Comparison of ENCODE assay signal across 11 cellular contexts in the genomic region with DNA sequence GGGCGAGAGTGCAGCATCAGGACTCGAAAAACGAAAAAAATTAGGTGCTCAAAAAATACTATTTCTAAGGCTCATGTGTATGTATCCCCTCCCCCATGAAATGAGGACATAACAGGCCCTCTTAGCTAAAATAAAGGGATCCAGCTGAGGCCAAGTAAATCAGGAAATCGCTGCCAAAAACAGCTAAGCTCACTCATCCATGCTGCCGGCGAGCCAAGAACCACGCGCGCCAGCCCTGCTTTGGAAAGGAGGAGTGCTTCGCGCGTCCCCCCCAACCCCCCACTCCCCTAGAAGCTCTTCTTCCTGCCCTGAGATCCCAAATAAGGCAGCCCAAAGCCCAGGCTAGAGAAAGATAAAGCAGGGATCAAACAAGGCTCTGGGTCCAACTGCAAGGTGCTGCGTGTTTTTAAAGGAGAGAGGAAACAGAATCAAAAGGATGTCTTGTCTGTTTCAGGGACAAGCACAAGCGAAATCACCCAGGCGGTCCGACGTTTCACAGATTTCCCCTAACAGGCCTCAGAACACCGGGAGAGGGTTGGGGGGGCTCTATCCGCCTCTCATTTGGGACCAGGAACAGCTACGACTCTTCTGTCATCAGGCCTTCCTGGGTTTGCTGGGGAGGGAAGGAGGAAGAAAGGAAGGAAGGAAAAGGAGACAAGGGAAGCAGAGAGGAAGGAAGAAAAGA.
A peak's percentile ranks its signal among the peaks of the same experiment; 100 is the strongest.
DNase-seq lines count a peak whose midpoint lies in the region; ATAC-seq and TF ChIP-seq lines count a peak whose summit lies in the region.
"Had no signal": no experiment of that assay in that cellular context is flagged by ENCODE, and none has a peak within 500 bp of the region (broad histone marks: within the 10 kb centered on the region; RNA-seq: fewer than 3 reads in every experiment).

No MANE protein-coding gene starts in this region.

- H3K36me3 Mint-ChIP-seq in WTC11, result no peaks in the 10 kb centered on the region
- peaks cover 4 to 8% of the 10 kb centered on the region in 2 donors for H3K36me3 Mint-ChIP-seq in stimulated activated naive B cell treated with anti-CD40 and anti-IgM and Interleukin-4, amounts not matched to agents 10 μg/mL and 1 μg/mL and 100 μg/mL, for 72 hours

- in situ Hi-C loops in G401 (cut with HindIII; ENCODE audit: low sequenced_read_pairs), result no loop called here
- in situ Hi-C loops in ACHN (cut with HindIII; ENCODE audit: low pct_ligation_motif_present, low pct_unique_long_range_greater_than_20kb, low sequenced_read_pairs), result no loop called here

- H3K27me3 Mint-ChIP-seq in WTC11 (ENCODE audit: low read depth), result peaks cover 30% of the 10 kb centered on the region
- peaks cover 32 to 51% of the 10 kb centered on the region in 2 donors for H3K27me3 Mint-ChIP-seq in stimulated activated naive B cell treated with anti-CD40 and anti-IgM and Interleukin-4, amounts not matched to agents 10 μg/mL and 1 μg/mL and 100 μg/mL, for 72 hours

- H3K9me3 Mint-ChIP-seq in WTC11, result peaks cover 14% of the 10 kb centered on the region
- H3K9me3 Mint-ChIP-seq in stimulated activated naive B cell treated with anti-CD40 and anti-IgM and Interleukin-4, amounts not matched to agents 10 μg/mL and 1 μg/mL and 100 μg/mL, for 72 hours, result peaks cover 5 to 9% of the 10 kb centered on the region in 2 donors

- ATAC-seq in WTC11, result peak; percentile 53
- ATAC-seq in stimulated activated naive B cell treated with anti-CD40 and anti-IgM and Interleukin-4, amounts not matched to agents 10 μg/mL and 1 μg/mL and 100 μg/mL, for 72 hours (replicated peaks), result no peak
- ATAC-seq in esophagus mucosa, result no peak
- ATAC-seq in HG02885 (IDR thresholded peaks at IDR 0.05; ENCODE audit: poor library complexity, unreplicated experiment), result no peak

- CTCF ChIA-PET in WTC11 (lab: Charles Lee), result interaction anchor here (0.7 to 1.3 kb wide), 4 partner anchors 17 to 1945 kb away, joined by 3 read pairs; no protein-coding TSS in a partner anchor

- peak; percentile 32 for DNase-seq in G401 (ENCODE audit: low spot score)
- peak; percentile 16 for DNase-seq in WTC11 (ENCODE audit: low spot score)
- DNase-seq in hypothalamus (lab: John Stamatoyannopoulos, UW), result peak in 33 of 51 donors; percentile 3 to 69 (median 32)
- DNase-seq in stimulated activated naive B cell treated with anti-CD40 and anti-IgM and Interleukin-4, amounts not matched to agents 10 μg/mL and 1 μg/mL and 100 μg/mL, for 72 hours, result no peak
- no peak for DNase-seq in mesenteric fat pad (ENCODE audit: low spot score)
- DNase-seq in ACHN, result no peak
- DNase-seq: activated CD4-positive, alpha-beta T cell treated with anti-CD3 and anti-CD28 coated beads, Interleukin-2, amount 50 U/mL, for 4 hours; NCI-H345 had no signal

- H3K4me3 Mint-ChIP-seq in WTC11, result peak overlapping the region; percentile 4; the same call in 1 of the 2 replicates
- peak overlapping the region; percentile 67 to 78 for H3K4me3 Mint-ChIP-seq in stimulated activated naive B cell treated with anti-CD40 and anti-IgM and Interleukin-4, amounts not matched to agents 10 μg/mL and 1 μg/mL and 100 μg/mL, for 72 hours
- H3K4me3 Mint-ChIP-seq: central memory CD8-positive, alpha-beta T cell had no signal

- no peak overlapping the region for H3K27ac Mint-ChIP-seq in WTC11
- peak overlapping the region; percentile 76 for H3K27ac Mint-ChIP-seq in stimulated activated naive B cell treated with anti-CD40 and anti-IgM and Interleukin-4, amounts not matched to agents 10 μg/mL and 1 μg/mL and 100 μg/mL, for 72 hours

- peaks cover 15% of the 10 kb centered on the region for H3K4me1 Mint-ChIP-seq in WTC11
- peaks cover 23 to 41% of the 10 kb centered on the region in 2 donors for H3K4me1 Mint-ChIP-seq in stimulated activated naive B cell treated with anti-CD40 and anti-IgM and Interleukin-4, amounts not matched to agents 10 μg/mL and 1 μg/mL and 100 μg/mL, for 72 hours

- POLR2A ChIA-PET in WTC11 (lab: Charles Lee), result interaction anchor here (0.6 to 0.7 kb wide), 3 partner anchors 16 to 912 kb away, joined by 3 to 4 read pairs (median 3); no protein-coding TSS in a partner anchor

- no peak for TF ChIP-seq CTCF in WTC11 (IDR thresholded peaks at IDR 0.05)

TF ChIP-seq in WTC11, 78 proteins besides CTCF, POLR2A, EP300 and RAD21 (continues in another document):
- no peak for TF ChIP-seq ZBTB21 (CRISPR knock-in tag; IDR thresholded peaks at IDR 0.05; ENCODE audit: borderline replicate concordance)
- no peak for TF ChIP-seq FOXJ3 (CRISPR knock-in tag; IDR thresholded peaks at IDR 0.05; ENCODE audit: borderline replicate concordance)
- TF ChIP-seq, protein P1, sequence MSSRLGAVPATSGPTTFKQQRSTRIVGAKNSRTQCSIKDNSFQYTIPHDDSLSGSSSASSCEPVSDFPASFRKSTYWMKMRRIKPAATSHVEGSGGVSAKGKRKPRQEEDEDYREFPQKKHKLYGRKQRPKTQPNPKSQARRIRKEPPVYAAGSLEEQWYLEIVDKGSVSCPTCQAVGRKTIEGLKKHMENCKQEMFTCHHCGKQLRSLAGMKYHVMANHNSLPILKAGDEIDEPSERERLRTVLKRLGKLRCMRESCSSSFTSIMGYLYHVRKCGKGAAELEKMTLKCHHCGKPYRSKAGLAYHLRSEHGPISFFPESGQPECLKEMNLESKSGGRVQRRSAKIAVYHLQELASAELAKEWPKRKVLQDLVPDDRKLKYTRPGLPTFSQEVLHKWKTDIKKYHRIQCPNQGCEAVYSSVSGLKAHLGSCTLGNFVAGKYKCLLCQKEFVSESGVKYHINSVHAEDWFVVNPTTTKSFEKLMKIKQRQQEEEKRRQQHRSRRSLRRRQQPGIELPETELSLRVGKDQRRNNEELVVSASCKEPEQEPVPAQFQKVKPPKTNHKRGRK (CRISPR knock-in tag; IDR thresholded peaks at IDR 0.05; ENCODE audit: borderline replicate concordance), result no peak
- no peak for TF ChIP-seq ZNF671 (CRISPR knock-in tag; IDR thresholded peaks at IDR 0.05)
- no peak for TF ChIP-seq AFF4 (CRISPR knock-in tag; IDR thresholded peaks at IDR 0.05; ENCODE audit: borderline replicate concordance)
- no peak for TF ChIP-seq ATF1 (CRISPR knock-in tag; IDR thresholded peaks at IDR 0.05)
- TF ChIP-seq JAZF1 (CRISPR knock-in tag; IDR thresholded peaks at IDR 0.05), result no peak
- no peak for TF ChIP-seq MYBL2 (CRISPR knock-in tag; IDR thresholded peaks at IDR 0.05)
- TF ChIP-seq, protein P2, sequence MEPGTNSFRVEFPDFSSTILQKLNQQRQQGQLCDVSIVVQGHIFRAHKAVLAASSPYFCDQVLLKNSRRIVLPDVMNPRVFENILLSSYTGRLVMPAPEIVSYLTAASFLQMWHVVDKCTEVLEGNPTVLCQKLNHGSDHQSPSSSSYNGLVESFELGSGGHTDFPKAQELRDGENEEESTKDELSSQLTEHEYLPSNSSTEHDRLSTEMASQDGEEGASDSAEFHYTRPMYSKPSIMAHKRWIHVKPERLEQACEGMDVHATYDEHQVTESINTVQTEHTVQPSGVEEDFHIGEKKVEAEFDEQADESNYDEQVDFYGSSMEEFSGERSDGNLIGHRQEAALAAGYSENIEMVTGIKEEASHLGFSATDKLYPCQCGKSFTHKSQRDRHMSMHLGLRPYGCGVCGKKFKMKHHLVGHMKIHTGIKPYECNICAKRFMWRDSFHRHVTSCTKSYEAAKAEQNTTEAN (CRISPR knock-in tag; IDR thresholded peaks at IDR 0.05), result no peak
- TF ChIP-seq, protein P3, sequence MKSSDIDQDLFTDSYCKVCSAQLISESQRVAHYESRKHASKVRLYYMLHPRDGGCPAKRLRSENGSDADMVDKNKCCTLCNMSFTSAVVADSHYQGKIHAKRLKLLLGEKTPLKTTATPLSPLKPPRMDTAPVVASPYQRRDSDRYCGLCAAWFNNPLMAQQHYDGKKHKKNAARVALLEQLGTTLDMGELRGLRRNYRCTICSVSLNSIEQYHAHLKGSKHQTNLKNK (CRISPR knock-in tag; IDR thresholded peaks at IDR 0.05), result no peak

Comparison
In these comparisons a context has a peak if more than half of its experiments do, and no peak if none do; other contexts are left out.
1. DNase-seq: peak in G401 (single experiment), WTC11 (single experiment) and hypothalamus (33 of 51); none in stimulated activated naive B cell treated with anti-CD40 and anti-IgM and Interleukin-4, amounts not matched to agents 10 μg/mL and 1 μg/mL and 100 μg/mL, for 72 hours (single experiment), mesenteric fat pad (single experiment) and ACHN (single experiment).